Comparison of ENCODE assay signal across 1 cellular context in the genomic region with DNA sequence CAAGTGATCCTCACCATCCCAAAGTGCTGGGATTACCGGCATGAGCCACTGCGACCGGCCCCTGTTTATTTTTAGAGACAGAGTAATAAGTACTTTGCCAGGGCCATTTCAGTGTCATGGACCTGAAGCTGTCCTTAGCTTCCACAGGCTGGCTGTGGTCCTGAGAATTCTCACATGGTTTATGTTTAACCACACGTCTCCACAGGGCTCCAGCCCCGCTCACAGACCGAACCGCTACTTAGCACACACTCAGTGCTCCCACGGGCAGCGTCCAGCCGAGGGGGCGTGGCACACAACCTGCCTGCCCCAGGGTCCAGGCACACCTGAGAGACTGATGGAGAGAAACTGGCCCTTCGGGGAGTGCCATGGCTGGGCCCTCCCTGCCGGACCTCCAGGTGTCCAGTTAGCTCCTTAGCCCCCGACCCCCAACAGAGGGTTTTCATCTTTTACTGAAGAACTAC.
A peak's percentile ranks its signal among the peaks of the same experiment; 100 is the strongest.
TF ChIP-seq lines count a peak whose summit lies in the region.

No MANE protein-coding gene starts in this region.

TF ChIP-seq in HepG2, 621 proteins besides CTCF, POLR2A, EP300 and RAD21 (continued from another document and continues in another):
- TF ChIP-seq ZKSCAN8 (CRISPR knock-in tag; IDR thresholded peaks at IDR 0.05; ENCODE audit: borderline replicate concordance) = no peak
- no peak for TF ChIP-seq JUND (CRISPR knock-in tag; IDR thresholded peaks at IDR 0.05)
- no peak for TF ChIP-seq ZNF160 (CRISPR knock-in tag; IDR thresholded peaks at IDR 0.05)
- TF ChIP-seq NFE2L1 (CRISPR knock-in tag; IDR thresholded peaks at IDR 0.05; ENCODE audit: borderline replicate concordance) = no peak
- TF ChIP-seq HDAC1 (CRISPR knock-in tag; IDR thresholded peaks at IDR 0.05) = 0 out of 2 replicates have a peak, but pooled peaks have one; percentile 27
- 0 out of 2 replicates have a peak, but pooled peaks have one; percentile 27 for TF ChIP-seq ZSCAN9 (CRISPR knock-in tag; IDR thresholded peaks at IDR 0.05; ENCODE audit: borderline replicate concordance)
- TF ChIP-seq ZFY (CRISPR knock-in tag; IDR thresholded peaks at IDR 0.05) = no peak
- TF ChIP-seq DNMT1 (CRISPR knock-in tag; IDR thresholded peaks at IDR 0.05) = no peak
- TF ChIP-seq ETV5 (CRISPR knock-in tag; IDR thresholded peaks at IDR 0.05; ENCODE audit: borderline replicate concordance) = no peak
- TF ChIP-seq KLF16 (CRISPR knock-in tag; IDR thresholded peaks at IDR 0.05) = peak in 1 of 2 experiments; percentile 74; a peak in 2 of 4 replicates
- TF ChIP-seq NCOA1 (CRISPR knock-in tag; IDR thresholded peaks at IDR 0.05) = no peak
- TF ChIP-seq MZF1 (CRISPR knock-in tag; IDR thresholded peaks at IDR 0.05; ENCODE audit: borderline replicate concordance) = no peak
- TF ChIP-seq ZNF282 (IDR thresholded peaks at IDR 0.05; ENCODE audit: partially characterized antibody) = no peak
- no peak for TF ChIP-seq CREB1 (IDR thresholded peaks at IDR 0.05)
- no peak for TF ChIP-seq CREB1 (CRISPR knock-in tag; IDR thresholded peaks at IDR 0.05)
- TF ChIP-seq ZNF10 (CRISPR knock-in tag; IDR thresholded peaks at IDR 0.05; ENCODE audit: borderline replicate concordance, low read depth) = no peak
- TF ChIP-seq, protein P1, sequence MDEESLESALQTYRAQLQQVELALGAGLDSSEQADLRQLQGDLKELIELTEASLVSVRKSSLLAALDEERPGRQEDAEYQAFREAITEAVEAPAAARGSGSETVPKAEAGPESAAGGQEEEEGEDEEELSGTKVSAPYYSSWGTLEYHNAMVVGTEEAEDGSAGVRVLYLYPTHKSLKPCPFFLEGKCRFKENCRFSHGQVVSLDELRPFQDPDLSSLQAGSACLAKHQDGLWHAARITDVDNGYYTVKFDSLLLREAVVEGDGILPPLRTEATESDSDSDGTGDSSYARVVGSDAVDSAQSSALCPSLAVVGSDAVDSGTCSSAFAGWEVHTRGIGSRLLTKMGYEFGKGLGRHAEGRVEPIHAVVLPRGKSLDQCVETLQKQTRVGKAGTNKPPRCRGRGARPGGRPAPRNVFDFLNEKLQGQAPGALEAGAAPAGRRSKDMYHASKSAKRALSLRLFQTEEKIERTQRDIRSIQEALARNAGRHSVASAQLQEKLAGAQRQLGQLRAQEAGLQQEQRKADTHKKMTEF (CRISPR knock-in tag; IDR thresholded peaks at IDR 0.05) = peak; percentile 42; the same call in 1 of the 2 replicates
- TF ChIP-seq ZNF772 (CRISPR knock-in tag; IDR thresholded peaks at IDR 0.05) = 0 out of 2 replicates have a peak, but pooled peaks have one; percentile 32
- TF ChIP-seq TCF7 (IDR thresholded peaks at IDR 0.05; ENCODE audit: low read depth) = no peak
- no peak for TF ChIP-seq NFIB (CRISPR knock-in tag; IDR thresholded peaks at IDR 0.05; ENCODE audit: borderline replicate concordance)
- TF ChIP-seq, protein P2, sequence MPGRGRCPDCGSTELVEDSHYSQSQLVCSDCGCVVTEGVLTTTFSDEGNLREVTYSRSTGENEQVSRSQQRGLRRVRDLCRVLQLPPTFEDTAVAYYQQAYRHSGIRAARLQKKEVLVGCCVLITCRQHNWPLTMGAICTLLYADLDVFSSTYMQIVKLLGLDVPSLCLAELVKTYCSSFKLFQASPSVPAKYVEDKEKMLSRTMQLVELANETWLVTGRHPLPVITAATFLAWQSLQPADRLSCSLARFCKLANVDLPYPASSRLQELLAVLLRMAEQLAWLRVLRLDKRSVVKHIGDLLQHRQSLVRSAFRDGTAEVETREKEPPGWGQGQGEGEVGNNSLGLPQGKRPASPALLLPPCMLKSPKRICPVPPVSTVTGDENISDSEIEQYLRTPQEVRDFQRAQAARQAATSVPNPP (CRISPR knock-in tag; IDR thresholded peaks at IDR 0.05) = no peak
- no peak for TF ChIP-seq ZNF124 (CRISPR knock-in tag; IDR thresholded peaks at IDR 0.05)
- TF ChIP-seq ZNF24 (IDR thresholded peaks at IDR 0.05) = no peak
- peak; percentile 43; the same call in 1 of the 2 replicates for TF ChIP-seq MTA1 (CRISPR knock-in tag; IDR thresholded peaks at IDR 0.05; ENCODE audit: borderline replicate concordance)
- no peak for TF ChIP-seq GLI4 (CRISPR knock-in tag; IDR thresholded peaks at IDR 0.05; ENCODE audit: borderline replicate concordance)
- no peak for TF ChIP-seq TCF7L2 (IDR thresholded peaks at IDR 0.05; ENCODE audit: low read depth, low read length)
- 0 out of 2 replicates have a peak, but pooled peaks have one; percentile 12 for TF ChIP-seq ZNF501 (CRISPR knock-in tag; IDR thresholded peaks at IDR 0.05)
- TF ChIP-seq CCDC6 (CRISPR knock-in tag; IDR thresholded peaks at IDR 0.05) = no peak
- no peak for TF ChIP-seq FOXM1 (CRISPR knock-in tag; IDR thresholded peaks at IDR 0.05)
- no peak for TF ChIP-seq ZNF850 (CRISPR knock-in tag; conservative IDR thresholded peaks at IDR 0.05)
- TF ChIP-seq ZFAT (CRISPR knock-in tag; conservative IDR thresholded peaks at IDR 0.05) = no peak
- TF ChIP-seq, protein P3, sequence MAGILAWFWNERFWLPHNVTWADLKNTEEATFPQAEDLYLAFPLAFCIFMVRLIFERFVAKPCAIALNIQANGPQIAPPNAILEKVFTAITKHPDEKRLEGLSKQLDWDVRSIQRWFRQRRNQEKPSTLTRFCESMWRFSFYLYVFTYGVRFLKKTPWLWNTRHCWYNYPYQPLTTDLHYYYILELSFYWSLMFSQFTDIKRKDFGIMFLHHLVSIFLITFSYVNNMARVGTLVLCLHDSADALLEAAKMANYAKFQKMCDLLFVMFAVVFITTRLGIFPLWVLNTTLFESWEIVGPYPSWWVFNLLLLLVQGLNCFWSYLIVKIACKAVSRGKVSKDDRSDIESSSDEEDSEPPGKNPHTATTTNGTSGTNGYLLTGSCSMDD (CRISPR knock-in tag; IDR thresholded peaks at IDR 0.05) = no peak
- no peak for TF ChIP-seq RORA (CRISPR knock-in tag; IDR thresholded peaks at IDR 0.05)
- no peak for TF ChIP-seq RFXAP (CRISPR knock-in tag; IDR thresholded peaks at IDR 0.05; ENCODE audit: borderline replicate concordance)
- TF ChIP-seq MEIS2 (CRISPR knock-in tag; IDR thresholded peaks at IDR 0.05) = no peak
- no peak for TF ChIP-seq SRSF9 (IDR thresholded peaks at IDR 0.05; ENCODE audit: borderline replicate concordance, insufficient read depth, low read depth, low read length, poor library complexity, severe bottlenecking)
- peak; percentile 59; the same call in 1 of the 3 replicates for TF ChIP-seq MXI1 (IDR thresholded peaks at IDR 0.05; ENCODE audit: borderline replicate concordance, low read depth, low read length)
- no peak for TF ChIP-seq FLYWCH1 (CRISPR knock-in tag; IDR thresholded peaks at IDR 0.05)
- no peak for TF ChIP-seq ZNF569 (CRISPR knock-in tag; IDR thresholded peaks at IDR 0.05; ENCODE audit: borderline replicate concordance)
- TF ChIP-seq SRSF4 (IDR thresholded peaks at IDR 0.05; ENCODE audit: low read depth, low read length, poor library complexity, severe bottlenecking) = no peak
- TF ChIP-seq ZNF766 (CRISPR knock-in tag; IDR thresholded peaks at IDR 0.05; ENCODE audit: borderline replicate concordance) = no peak
- no peak for TF ChIP-seq ZBTB1 (CRISPR knock-in tag; IDR thresholded peaks at IDR 0.05; ENCODE audit: borderline replicate concordance)
- no peak for TF ChIP-seq NR2F2 (IDR thresholded peaks at IDR 0.05; ENCODE audit: borderline replicate concordance, low read depth)
- TF ChIP-seq, protein P4, sequence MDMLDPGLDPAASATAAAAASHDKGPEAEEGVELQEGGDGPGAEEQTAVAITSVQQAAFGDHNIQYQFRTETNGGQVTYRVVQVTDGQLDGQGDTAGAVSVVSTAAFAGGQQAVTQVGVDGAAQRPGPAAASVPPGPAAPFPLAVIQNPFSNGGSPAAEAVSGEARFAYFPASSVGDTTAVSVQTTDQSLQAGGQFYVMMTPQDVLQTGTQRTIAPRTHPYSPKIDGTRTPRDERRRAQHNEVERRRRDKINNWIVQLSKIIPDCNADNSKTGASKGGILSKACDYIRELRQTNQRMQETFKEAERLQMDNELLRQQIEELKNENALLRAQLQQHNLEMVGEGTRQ (IDR thresholded peaks at IDR 0.05; ENCODE audit: low read depth, low read length) = no peak
- TF ChIP-seq, protein P4 (CRISPR knock-in tag; IDR thresholded peaks at IDR 0.05; ENCODE audit: borderline replicate concordance) = no peak
- TF ChIP-seq HOXA5 (CRISPR knock-in tag; IDR thresholded peaks at IDR 0.05) = 0 out of 2 replicates have a peak, but pooled peaks have one; percentile 16
- TF ChIP-seq, protein P5, sequence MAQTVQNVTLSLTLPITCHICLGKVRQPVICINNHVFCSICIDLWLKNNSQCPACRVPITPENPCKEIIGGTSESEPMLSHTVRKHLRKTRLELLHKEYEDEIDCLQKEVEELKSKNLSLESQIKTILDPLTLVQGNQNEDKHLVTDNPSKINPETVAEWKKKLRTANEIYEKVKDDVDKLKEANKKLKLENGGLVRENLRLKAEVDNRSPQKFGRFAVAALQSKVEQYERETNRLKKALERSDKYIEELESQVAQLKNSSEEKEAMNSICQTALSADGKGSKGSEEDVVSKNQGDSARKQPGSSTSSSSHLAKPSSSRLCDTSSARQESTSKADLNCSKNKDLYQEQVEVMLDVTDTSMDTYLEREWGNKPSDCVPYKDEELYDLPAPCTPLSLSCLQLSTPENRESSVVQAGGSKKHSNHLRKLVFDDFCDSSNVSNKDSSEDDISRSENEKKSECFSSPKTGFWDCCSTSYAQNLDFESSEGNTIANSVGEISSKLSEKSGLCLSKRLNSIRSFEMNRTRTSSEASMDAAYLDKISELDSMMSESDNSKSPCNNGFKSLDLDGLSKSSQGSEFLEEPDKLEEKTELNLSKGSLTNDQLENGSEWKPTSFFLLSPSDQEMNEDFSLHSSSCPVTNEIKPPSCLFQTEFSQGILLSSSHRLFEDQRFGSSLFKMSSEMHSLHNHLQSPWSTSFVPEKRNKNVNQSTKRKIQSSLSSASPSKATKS (CRISPR knock-in tag; IDR thresholded peaks at IDR 0.05) = no peak
- TF ChIP-seq ZC3H4 (CRISPR knock-in tag; IDR thresholded peaks at IDR 0.05; ENCODE audit: borderline replicate concordance) = no peak
- TF ChIP-seq, protein P6, sequence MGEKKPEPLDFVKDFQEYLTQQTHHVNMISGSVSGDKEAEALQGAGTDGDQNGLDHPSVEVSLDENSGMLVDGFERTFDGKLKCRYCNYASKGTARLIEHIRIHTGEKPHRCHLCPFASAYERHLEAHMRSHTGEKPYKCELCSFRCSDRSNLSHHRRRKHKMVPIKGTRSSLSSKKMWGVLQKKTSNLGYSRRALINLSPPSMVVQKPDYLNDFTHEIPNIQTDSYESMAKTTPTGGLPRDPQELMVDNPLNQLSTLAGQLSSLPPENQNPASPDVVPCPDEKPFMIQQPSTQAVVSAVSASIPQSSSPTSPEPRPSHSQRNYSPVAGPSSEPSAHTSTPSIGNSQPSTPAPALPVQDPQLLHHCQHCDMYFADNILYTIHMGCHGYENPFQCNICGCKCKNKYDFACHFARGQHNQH (CRISPR knock-in tag; IDR thresholded peaks at IDR 0.05) = 0 out of 2 replicates have a peak, but pooled peaks have one; percentile 35
- TF ChIP-seq RARG (CRISPR knock-in tag; IDR thresholded peaks at IDR 0.05; ENCODE audit: low read depth) = no peak
- no peak for TF ChIP-seq REPIN1 (CRISPR knock-in tag; IDR thresholded peaks at IDR 0.05; ENCODE audit: borderline replicate concordance, low read depth)
- no peak for TF ChIP-seq POLR2AphosphoS5 (IDR thresholded peaks at IDR 0.05; ENCODE audit: low read depth, low read length)
- TF ChIP-seq ZNF17 (CRISPR knock-in tag; IDR thresholded peaks at IDR 0.05) = no peak
- TF ChIP-seq KDM5B (CRISPR knock-in tag; IDR thresholded peaks at IDR 0.05; ENCODE audit: borderline replicate concordance) = no peak; the same call in 1 of the 2 replicates
- no peak for TF ChIP-seq SSRP1 (CRISPR knock-in tag; IDR thresholded peaks at IDR 0.05)
- no peak for TF ChIP-seq ZNF383 (CRISPR knock-in tag; IDR thresholded peaks at IDR 0.05; ENCODE audit: borderline replicate concordance)
- TF ChIP-seq ZSCAN31 (CRISPR knock-in tag; IDR thresholded peaks at IDR 0.05; ENCODE audit: low read depth) = 0 out of 2 replicates have a peak, but pooled peaks have one; percentile 44
- TF ChIP-seq, protein P7, sequence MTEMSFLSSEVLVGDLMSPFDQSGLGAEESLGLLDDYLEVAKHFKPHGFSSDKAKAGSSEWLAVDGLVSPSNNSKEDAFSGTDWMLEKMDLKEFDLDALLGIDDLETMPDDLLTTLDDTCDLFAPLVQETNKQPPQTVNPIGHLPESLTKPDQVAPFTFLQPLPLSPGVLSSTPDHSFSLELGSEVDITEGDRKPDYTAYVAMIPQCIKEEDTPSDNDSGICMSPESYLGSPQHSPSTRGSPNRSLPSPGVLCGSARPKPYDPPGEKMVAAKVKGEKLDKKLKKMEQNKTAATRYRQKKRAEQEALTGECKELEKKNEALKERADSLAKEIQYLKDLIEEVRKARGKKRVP (CRISPR knock-in tag; IDR thresholded peaks at IDR 0.05) = no peak
- no peak for TF ChIP-seq ZNF652 (CRISPR knock-in tag; IDR thresholded peaks at IDR 0.05; ENCODE audit: borderline replicate concordance, low read depth)
- peak; percentile 62; the same call in 1 of the 2 replicates for TF ChIP-seq NFKB2 (CRISPR knock-in tag; IDR thresholded peaks at IDR 0.05; ENCODE audit: borderline replicate concordance)
- TF ChIP-seq, protein P8, sequence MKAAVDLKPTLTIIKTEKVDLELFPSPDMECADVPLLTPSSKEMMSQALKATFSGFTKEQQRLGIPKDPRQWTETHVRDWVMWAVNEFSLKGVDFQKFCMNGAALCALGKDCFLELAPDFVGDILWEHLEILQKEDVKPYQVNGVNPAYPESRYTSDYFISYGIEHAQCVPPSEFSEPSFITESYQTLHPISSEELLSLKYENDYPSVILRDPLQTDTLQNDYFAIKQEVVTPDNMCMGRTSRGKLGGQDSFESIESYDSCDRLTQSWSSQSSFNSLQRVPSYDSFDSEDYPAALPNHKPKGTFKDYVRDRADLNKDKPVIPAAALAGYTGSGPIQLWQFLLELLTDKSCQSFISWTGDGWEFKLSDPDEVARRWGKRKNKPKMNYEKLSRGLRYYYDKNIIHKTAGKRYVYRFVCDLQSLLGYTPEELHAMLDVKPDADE (CRISPR knock-in tag; IDR thresholded peaks at IDR 0.05) = no peak
- TF ChIP-seq, protein P9, sequence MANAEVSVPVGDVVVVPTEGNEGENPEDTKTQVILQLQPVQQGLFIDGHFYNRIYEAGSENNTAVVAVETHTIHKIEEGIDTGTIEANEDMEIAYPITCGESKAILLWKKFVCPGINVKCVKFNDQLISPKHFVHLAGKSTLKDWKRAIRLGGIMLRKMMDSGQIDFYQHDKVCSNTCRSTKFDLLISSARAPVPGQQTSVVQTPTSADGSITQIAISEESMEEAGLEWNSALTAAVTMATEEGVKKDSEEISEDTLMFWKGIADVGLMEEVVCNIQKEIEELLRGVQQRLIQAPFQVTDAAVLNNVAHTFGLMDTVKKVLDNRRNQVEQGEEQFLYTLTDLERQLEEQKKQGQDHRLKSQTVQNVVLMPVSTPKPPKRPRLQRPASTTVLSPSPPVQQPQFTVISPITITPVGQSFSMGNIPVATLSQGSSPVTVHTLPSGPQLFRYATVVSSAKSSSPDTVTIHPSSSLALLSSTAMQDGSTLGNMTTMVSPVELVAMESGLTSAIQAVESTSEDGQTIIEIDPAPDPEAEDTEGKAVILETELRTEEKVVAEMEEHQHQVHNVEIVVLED (CRISPR knock-in tag; IDR thresholded peaks at IDR 0.05; ENCODE audit: borderline replicate concordance) = no peak
